ENCODE assay signal across 29 cellular contexts in the genomic region with DNA sequence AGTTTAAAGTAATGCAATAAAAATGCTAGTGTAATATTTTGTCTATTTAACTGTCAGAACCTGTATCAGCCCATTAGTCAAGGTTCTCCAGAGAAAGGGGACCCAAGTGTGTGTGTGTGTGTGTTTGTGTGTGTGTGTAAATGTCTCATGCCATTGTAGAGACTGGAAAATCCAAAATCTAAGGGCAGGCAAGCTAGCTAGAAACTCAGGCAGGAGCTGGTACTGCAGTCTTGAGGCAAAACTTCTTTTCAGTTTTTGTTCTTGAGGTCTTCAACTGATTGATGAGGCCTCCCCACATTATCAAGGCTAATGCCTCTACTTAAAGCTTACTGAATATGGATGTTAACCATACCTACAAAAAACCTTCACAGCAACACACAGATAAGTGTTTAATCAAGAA.
DNase-seq lines count a peak whose midpoint lies in the region; ATAC-seq and TF ChIP-seq lines count a peak whose summit lies in the region.
"Had no signal": no experiment of that assay in that cellular context is flagged by ENCODE, and none has a peak within 500 bp of the region (broad histone marks: within the 10 kb centered on the region; RNA-seq: fewer than 3 reads in every experiment).

No MANE protein-coding gene starts in this region.

- in situ Hi-C loops in GM23248 (cut with MboI), result no loop called here
- in situ Hi-C loops in astrocyte of the spinal cord (cut with HindIII; ENCODE audit: low sequenced_read_pairs), result no loop called here

- CTCF ChIA-PET in A673 (lab: Charles Lee), result no interaction called here

- H3K9me3 ChIP-seq in A673 (ENCODE audit: low read depth, low read length, poor library complexity, severe bottlenecking), result no peaks in the 10 kb centered on the region
- H3K9me3 ChIP-seq in GM23248 (ENCODE audit: low read depth), result no peaks in the 10 kb centered on the region
- H3K9me3 ChIP-seq: breast epithelium, prostate gland, testis, vagina had no signal

- H3K9me3 Mint-ChIP-seq in glutamatergic neuron (ENCODE audit: unreplicated experiment), result peaks cover 1% of the 10 kb centered on the region
- peaks cover 9 to 14% of the 10 kb centered on the region in 2 donors for H3K9me3 Mint-ChIP-seq in activated naive CD4-positive, alpha-beta T cell treated with anti-CD3 and anti-CD28 coated beads, Interleukin-2, amount 50 U/mL, for 72 hours
- H3K9me3 Mint-ChIP-seq: stimulated activated naive B cell treated with anti-CD40 and anti-IgM and Interleukin-4, amounts not matched to agents 10 μg/mL and 1 μg/mL and 100 μg/mL, for 72 hours had no signal

- H3K9me2 ChIP-seq in GM23248 (ENCODE audit: insufficient read depth), result no peaks in the 10 kb centered on the region

- peaks cover 3% of the 10 kb centered on the region for H3K4me1 Mint-ChIP-seq in glutamatergic neuron (ENCODE audit: low read depth, unreplicated experiment)
- H3K4me1 Mint-ChIP-seq: CD14-positive monocyte, immature natural killer cell, natural killer cell had no signal

- no peak overlapping the region for H3K9ac ChIP-seq in GM23248

- BruUV-seq in A673 (replicated peaks; lab: Mats Ljungman, UMichigan), result no TSS peak

- no peak overlapping the region for H3K4me2 ChIP-seq in GM23248 (ENCODE audit: unreplicated experiment)

- H3K4me3 ChIP-seq in A673 (ENCODE audit: low read depth, low read length, poor library complexity, severe bottlenecking) (no peak overlapping the region), GM23248 (no peak overlapping the region), astrocyte of the spinal cord (ENCODE audit: low read depth, low read length) (no peak overlapping the region)
- H3K4me3 ChIP-seq: breast epithelium, prostate gland, testis, vagina had no signal

- no peak overlapping the region for H2AFZ ChIP-seq in GM23248

- H3K4me3 Mint-ChIP-seq in glutamatergic neuron (ENCODE audit: unreplicated experiment), result no peak overlapping the region
- H3K4me3 Mint-ChIP-seq: CD14-positive monocyte; dendritic cell treated with granulocyte-macrophage colony-stimulating factor and Interleukin-4, amounts not matched to agents 40 ng/mL and 50 ng/mL, for 4 days; immature natural killer cell; natural killer cell; stimulated activated naive B cell treated with anti-CD40 and anti-IgM and Interleukin-4, amounts not matched to agents 10 μg/mL and 1 μg/mL and 100 μg/mL, for 72 hours had no signal

- H3K27ac ChIP-seq in A673 (ENCODE audit: low read depth, low read length, poor library complexity, severe bottlenecking) (no peak overlapping the region), GM23248 (no peak overlapping the region)
- H3K27ac ChIP-seq: breast epithelium, foreskin keratinocyte, prostate gland, testis, vagina had no signal

- TF ChIP-seq CTCF in A673 (conservative IDR thresholded peaks at IDR 0.05; ENCODE audit: low read depth, low read length) (peak; percentile 43; the same call in 1 of the 2 replicates), astrocyte of the spinal cord (IDR thresholded peaks at IDR 0.05; ENCODE audit: low read depth, low read length) (peak; percentile 29), glutamatergic neuron (IDR thresholded peaks at IDR 0.05; ENCODE audit: partially characterized antibody, unreplicated experiment) (peak; percentile 56)

- no peak for ATAC-seq in activated naive CD4-positive, alpha-beta T cell treated with anti-CD3 and anti-CD28 coated beads, Interleukin-2, amount 50 U/mL, for 72 hours
- no peak for ATAC-seq in GM21360 (IDR thresholded peaks at IDR 0.05; ENCODE audit: unreplicated experiment)
- ATAC-seq: foreskin keratinocyte; left lobe of liver; natural killer cell; Panc1; stimulated activated naive B cell treated with anti-CD40 and anti-IgM and Interleukin-4, amounts not matched to agents 10 μg/mL and 1 μg/mL and 100 μg/mL, for 72 hours had no signal

- 0 out of 2 replicates have a peak, but pooled peaks cover 10% of the 10 kb centered on the region for H3F3A ChIP-seq in GM23248 (ENCODE audit: insufficient read depth)

- H3K27me3 Mint-ChIP-seq in glutamatergic neuron (ENCODE audit: unreplicated experiment), result peaks cover 2% of the 10 kb centered on the region
- H3K27me3 Mint-ChIP-seq: dendritic cell treated with granulocyte-macrophage colony-stimulating factor and Interleukin-4, amounts not matched to agents 40 ng/mL and 50 ng/mL, for 4 days; stimulated activated naive B cell treated with anti-CD40 and anti-IgM and Interleukin-4, amounts not matched to agents 10 μg/mL and 1 μg/mL and 100 μg/mL, for 72 hours had no signal

- H4K20me1 ChIP-seq in GM23248 (ENCODE audit: insufficient read depth), result no peaks in the 10 kb centered on the region

- H3K4me1 ChIP-seq in A673 (ENCODE audit: insufficient read depth, low read length, poor library complexity, severe bottlenecking) (peaks cover 51% of the 10 kb centered on the region), GM23248 (ENCODE audit: insufficient read depth) (peaks cover 19% of the 10 kb centered on the region; the same call in 1 of the 2 replicates)
- H3K4me1 ChIP-seq: breast epithelium, foreskin keratinocyte, prostate gland, testis, vagina had no signal

- H3K36me3 ChIP-seq in A673 (ENCODE audit: insufficient read depth, low read length, poor library complexity, severe bottlenecking) (no peaks in the 10 kb centered on the region), GM23248 (ENCODE audit: low read depth) (no peaks in the 10 kb centered on the region)
- H3K36me3 ChIP-seq: breast epithelium, prostate gland, vagina had no signal

- intact Hi-C loops in A673 (cut with micrococcal nuclease; ENCODE audit: unreplicated experiment), result no loop called here

- no peaks in the 10 kb centered on the region for H3K36me3 Mint-ChIP-seq in glutamatergic neuron (ENCODE audit: unreplicated experiment)
- no peaks in the 10 kb centered on the region for H3K36me3 Mint-ChIP-seq in activated naive CD4-positive, alpha-beta T cell treated with anti-CD3 and anti-CD28 coated beads, Interleukin-2, amount 50 U/mL, for 72 hours
- H3K36me3 Mint-ChIP-seq: CD14-positive monocyte; natural killer cell; stimulated activated naive B cell treated with anti-CD40 and anti-IgM and Interleukin-4, amounts not matched to agents 10 μg/mL and 1 μg/mL and 100 μg/mL, for 72 hours had no signal

- H3K27me3 ChIP-seq in A673 (replicated peaks; ENCODE audit: insufficient read depth, low read depth, low read length, poor library complexity) (no peaks in the 10 kb centered on the region), GM23248 (replicated peaks; ENCODE audit: insufficient read depth) (no peaks in the 10 kb centered on the region)
- H3K27me3 ChIP-seq: breast epithelium, foreskin keratinocyte, testis, vagina had no signal

- POLR2A ChIA-PET in A673 (lab: Charles Lee; ENCODE audit: low non-redundant PET), result no interaction called here

- no peak overlapping the region for H3K27ac Mint-ChIP-seq in glutamatergic neuron (ENCODE audit: unreplicated experiment)
- no peak overlapping the region for H3K27ac Mint-ChIP-seq in activated naive CD4-positive, alpha-beta T cell treated with anti-CD3 and anti-CD28 coated beads, Interleukin-2, amount 50 U/mL, for 72 hours
- H3K27ac Mint-ChIP-seq: dendritic cell treated with granulocyte-macrophage colony-stimulating factor and Interleukin-4, amounts not matched to agents 40 ng/mL and 50 ng/mL, for 4 days; immature natural killer cell; natural killer cell; stimulated activated naive B cell treated with anti-CD40 and anti-IgM and Interleukin-4, amounts not matched to agents 10 μg/mL and 1 μg/mL and 100 μg/mL, for 72 hours had no signal

- peaks cover 97% of the 10 kb centered on the region for H3K79me2 ChIP-seq in GM23248 (ENCODE audit: insufficient read depth)

- DNase-seq in A673 (ENCODE audit: low spot score), result peak; percentile 40
- peak; percentile 6 for DNase-seq in GM23248
- no peak for DNase-seq in astrocyte of the spinal cord (ENCODE audit: low read depth, low spot score)
- no peak for DNase-seq in glutamatergic neuron
- no peak for DNase-seq in NCI-H1105 treated with DMSO at 0.1 percent for 48 hours (lab: John Stamatoyannopoulos, UW)
- no peak for DNase-seq in activated naive CD4-positive, alpha-beta T cell treated with anti-CD3 and anti-CD28 coated beads, Interleukin-2, amount 50 U/mL, for 72 hours (ENCODE audit: low spot score in 2 of 2)
- no peak for DNase-seq in effector CD8-positive, alpha-beta T cell (lab: John Stamatoyannopoulos, UW)
- DNase-seq: activated CD4-positive, alpha-beta T cell treated with anti-CD3 and anti-CD28 coated beads, Interleukin-2, amount 50 U/mL, for 4 hours; activated CD8-positive, alpha-beta memory T cell treated with anti-CD3 and anti-CD28 coated beads, Interleukin-2, amount 50 U/mL, for 4 hours; activated effector memory CD4-positive, alpha-beta T cell treated with Interleukin-2 at 50 U/mL for 16 hours; foreskin keratinocyte; GDM1; immature natural killer cell; natural killer cell; NCI-H2081 treated with DMSO at 0.1 percent for 48 hours; NK-92 treated with Interleukin-12 subunit alpha and Interleukin-12 subunit beta, amount 100 ng/mL, for 24 hours; small intestine; stimulated activated CD4-positive, alpha-beta T cell treated with anti-CD3 and anti-CD28 coated beads, Interleukin-2, amount 100 ng/mL, for 24 hours; stimulated activated naive B cell treated with anti-CD40 and anti-IgM and Interleukin-4, amounts not matched to agents 10 μg/mL and 1 μg/mL and 100 μg/mL, for 72 hours; T-helper 2 cell; testis had no signal

Comparison
In these comparisons a context has a peak if more than half of its experiments do, and no peak if none do; other contexts are left out.
1. DNase-seq: peak in A673 (single experiment) and GM23248 (single experiment); none in astrocyte of the spinal cord (single experiment), glutamatergic neuron (single experiment), NCI-H1105 treated with DMSO at 0.1 percent for 48 hours (single experiment), activated naive CD4-positive, alpha-beta T cell treated with anti-CD3 and anti-CD28 coated beads, Interleukin-2, amount 50 U/mL, for 72 hours (0 of 2) and effector CD8-positive, alpha-beta T cell (single experiment).
2. Peak in every context shown above with its lines, with median percentiles within 50 percentile points of each other: CTCF ChIP-seq.